In genomic region chr12:790608-791007, GRCh38 we compare ENCODE assay signal across 1 cellular context.
TF ChIP-seq lines count a peak whose summit lies in the region.

No MANE protein-coding gene starts in this region.

TF ChIP-seq in GM12878, 131 proteins besides CTCF, POLR2A, EP300 and RAD21:
- TF ChIP-seq PAX5 (IDR thresholded peaks at IDR 0.05; ENCODE audit: borderline replicate concordance, low read depth, low read length) = no peak
- no peak for TF ChIP-seq USF2 (IDR thresholded peaks at IDR 0.05; ENCODE audit: borderline replicate concordance, low read depth, low read length)
- TF ChIP-seq NR2C1 (IDR thresholded peaks at IDR 0.05) = no peak
- no peak for TF ChIP-seq MXI1 (IDR thresholded peaks at IDR 0.05; ENCODE audit: low read depth, low read length)
- no peak for TF ChIP-seq TCF3 (IDR thresholded peaks at IDR 0.05; ENCODE audit: borderline replicate concordance, insufficient read depth, low read depth, low read length)
- TF ChIP-seq ZNF687 (IDR thresholded peaks at IDR 0.05) = no peak
- TF ChIP-seq HDAC6 (IDR thresholded peaks at IDR 0.05; ENCODE audit: unreplicated experiment) = no peak
- no peak for TF ChIP-seq CHD4 (IDR thresholded peaks at IDR 0.05)
- no peak for TF ChIP-seq POLR2AphosphoS2 (IDR thresholded peaks at IDR 0.05; ENCODE audit: low read depth, low read length)
TF ChIP-seq in GM12878: peak in this region for 0.
